ENCODE assay signal across 17 cellular contexts in genomic region chr11:129265125-129265788, GRCh38.
"Had no signal": no experiment of that assay in that cellular context is flagged by ENCODE, and none has a peak within 500 bp of the region (broad histone marks: within the 10 kb centered on the region; RNA-seq: fewer than 3 reads in every experiment).

No MANE protein-coding gene starts in this region.

- H3K27ac ChIP-seq: ascending aorta, esophagus muscularis mucosa, psoas muscle, sigmoid colon had no signal

- H3K27me3 Mint-ChIP-seq: activated CD8-positive, alpha-beta memory T cell treated with anti-CD3 and anti-CD28 coated beads, Interleukin-2, amount 10 ng/mL, durations not matched to agents 7 days and 5 days; activated naive CD8-positive, alpha-beta T cell treated with anti-CD3 and anti-CD28 coated beads, Interleukin-2, amount 10 ng/mL, durations not matched to agents 7 days and 5 days; stimulated activated naive CD8-positive, alpha-beta T cell treated with anti-CD3 and anti-CD28 coated beads, Interleukin-15, Interleukin-2, amounts not matched to agents 100 ng/mL and 50 ng/mL, for 24 hours had no signal

- H3K9me3 Mint-ChIP-seq: activated naive CD8-positive, alpha-beta T cell treated with anti-CD3 and anti-CD28 coated beads, Interleukin-2, amount 10 ng/mL, durations not matched to agents 7 days and 5 days; immature natural killer cell; memory B cell; nephron; stimulated activated naive CD8-positive, alpha-beta T cell treated with anti-CD3 and anti-CD28 coated beads, Interleukin-15, Interleukin-2, amounts not matched to agents 100 ng/mL and 50 ng/mL, for 24 hours had no signal

- H3K4me3 ChIP-seq: ascending aorta, esophagus muscularis mucosa, psoas muscle, sigmoid colon had no signal

- H3K4me3 Mint-ChIP-seq: activated CD8-positive, alpha-beta memory T cell treated with anti-CD3 and anti-CD28 coated beads, Interleukin-2, amount 10 ng/mL, durations not matched to agents 7 days and 5 days; activated naive CD8-positive, alpha-beta T cell treated with anti-CD3 and anti-CD28 coated beads, Interleukin-2, amount 10 ng/mL, durations not matched to agents 7 days and 5 days; immature natural killer cell; memory B cell; nephron; stimulated activated naive CD8-positive, alpha-beta T cell treated with anti-CD3 and anti-CD28 coated beads, Interleukin-15, Interleukin-2, amounts not matched to agents 100 ng/mL and 50 ng/mL, for 24 hours; T-helper 17 cell had no signal

- H3K36me3 ChIP-seq: ascending aorta, esophagus muscularis mucosa, sigmoid colon had no signal

- H3K4me1 ChIP-seq: psoas muscle had no signal

- H3K27me3 ChIP-seq: ascending aorta, esophagus muscularis mucosa, sigmoid colon had no signal

- H3K27ac Mint-ChIP-seq: activated CD8-positive, alpha-beta memory T cell treated with anti-CD3 and anti-CD28 coated beads, Interleukin-2, amount 10 ng/mL, durations not matched to agents 7 days and 5 days; activated naive CD8-positive, alpha-beta T cell treated with anti-CD3 and anti-CD28 coated beads, Interleukin-2, amount 10 ng/mL, durations not matched to agents 7 days and 5 days; immature natural killer cell; memory B cell; stimulated activated naive CD8-positive, alpha-beta T cell treated with anti-CD3 and anti-CD28 coated beads, Interleukin-15, Interleukin-2, amounts not matched to agents 100 ng/mL and 50 ng/mL, for 24 hours; T-helper 17 cell had no signal

- H3K36me3 Mint-ChIP-seq: activated CD8-positive, alpha-beta memory T cell treated with anti-CD3 and anti-CD28 coated beads, Interleukin-2, amount 10 ng/mL, durations not matched to agents 7 days and 5 days; activated naive CD8-positive, alpha-beta T cell treated with anti-CD3 and anti-CD28 coated beads, Interleukin-2, amount 10 ng/mL, durations not matched to agents 7 days and 5 days; immature natural killer cell had no signal

- H3K4me1 Mint-ChIP-seq: activated CD8-positive, alpha-beta memory T cell treated with anti-CD3 and anti-CD28 coated beads, Interleukin-2, amount 10 ng/mL, durations not matched to agents 7 days and 5 days; activated naive CD8-positive, alpha-beta T cell treated with anti-CD3 and anti-CD28 coated beads, Interleukin-2, amount 10 ng/mL, durations not matched to agents 7 days and 5 days; immature natural killer cell; memory B cell had no signal

- H3K9me3 ChIP-seq: ascending aorta, esophagus muscularis mucosa, psoas muscle, sigmoid colon had no signal

- DNase-seq: activated CD4-positive, alpha-beta T cell treated with anti-CD3 and anti-CD28 coated beads, Interleukin-2, amount 50 U/mL, for 4 hours; activated CD4-positive, CD25-positive, alpha-beta regulatory T cell; activated CD8-positive, alpha-beta memory T cell treated with anti-CD3 and anti-CD28 coated beads, Interleukin-2, amount 10 ng/mL, durations not matched to agents 7 days and 5 days; activated gamma-delta T cell treated with Interleukin-2 at 50 U/mL for 16 hours; activated naive CD8-positive, alpha-beta T cell treated with anti-CD3 and anti-CD28 coated beads, Interleukin-2, amount 10 ng/mL, durations not matched to agents 7 days and 5 days; activated T-cell treated with anti-CD3 and anti-CD28 coated beads, Interleukin-2, amount 50 U/mL, for 48 hours; immature natural killer cell; left colon; psoas muscle; sigmoid colon; stimulated activated CD4-positive, alpha-beta T cell treated with anti-CD3 and anti-CD28 coated beads, Interleukin-2, amount 100 ng/mL, for 48 hours; T-helper 17 cell had no signal
